22 cellular contexts compared by ENCODE assay signal in the genomic region with DNA sequence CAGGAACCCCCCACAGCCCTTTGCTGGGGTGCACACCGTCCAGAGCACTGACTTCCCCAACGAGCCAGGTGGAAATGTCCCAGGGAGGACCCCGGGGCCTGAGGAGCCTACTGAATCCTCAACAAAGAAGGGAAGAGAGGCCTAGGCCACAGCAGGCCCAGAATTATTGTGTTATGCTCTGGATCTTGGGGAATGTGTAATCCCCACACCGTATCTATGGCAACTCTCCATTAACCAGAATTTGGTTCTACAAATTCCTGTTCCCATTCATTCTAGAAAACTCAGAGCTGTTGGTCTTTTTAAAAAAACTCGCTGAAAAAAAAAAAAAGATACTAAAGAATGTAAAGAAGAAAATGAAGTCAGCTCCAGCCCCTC.
DNase-seq lines count a peak whose midpoint lies in the region; ATAC-seq and TF ChIP-seq lines count a peak whose summit lies in the region.
"Had no signal": no experiment of that assay in that cellular context is flagged by ENCODE, and none has a peak within 500 bp of the region (broad histone marks: within the 10 kb centered on the region; RNA-seq: fewer than 3 reads in every experiment).

No MANE protein-coding gene starts in this region.

- H3K27ac ChIP-seq in substantia nigra (ENCODE audit: low read depth, low read length, poor library complexity, severe bottlenecking) (peak overlapping the region; percentile 86), prostate gland (peak overlapping the region in 1 of 2 donors; percentile 20), spleen (peak overlapping the region in 2 of 8 donors; percentile 62 to 68)
- H3K27ac ChIP-seq: coronary artery had no signal

- H3K27ac Mint-ChIP-seq in memory B cell, result peak overlapping the region; percentile 94

- H3K4me3 ChIP-seq in HAP-1 (no peak overlapping the region), astrocyte of the cerebellum (ENCODE audit: low read depth, low read length) (no peak overlapping the region), prostate gland (no peak overlapping the region), spleen (no peak overlapping the region)
- H3K4me3 ChIP-seq: coronary artery, left ventricle myocardium inferior, skin epidermis had no signal

- no peak for ATAC-seq in memory B cell (ENCODE audit: low read depth)

- intact Hi-C loops in prostate gland (cut with DNase I) (no loop called here), spleen (cut with DNase I; ENCODE audit: low total_unique reads) (no loop called here)

- H3K9me3 ChIP-seq in HAP-1 (no peaks in the 10 kb centered on the region), prostate gland (no peaks in the 10 kb centered on the region), spleen (no peaks in the 10 kb centered on the region)
- H3K9me3 ChIP-seq: left ventricle myocardium inferior had no signal

- no peak overlapping the region for H3K4me3 Mint-ChIP-seq in memory B cell
- H3K4me3 Mint-ChIP-seq: CD4-positive, alpha-beta memory T cell; stimulated activated naive CD8-positive, alpha-beta T cell treated with anti-CD3 and anti-CD28 coated beads, Interleukin-15, Interleukin-2, amounts not matched to agents 100 ng/mL and 50 ng/mL, for 24 hours had no signal

- H3K4me1 Mint-ChIP-seq in memory B cell, result peaks cover 25% of the 10 kb centered on the region

- DNase-seq in HAP-1 (ENCODE audit: low spot score in 2 of 2), result peak; percentile 47 to 54
- DNase-seq in astrocyte of the cerebellum (ENCODE audit: low read depth), result peak; percentile 50
- no peak for DNase-seq in memory B cell (ENCODE audit: low spot score in 2 of 2)
- DNase-seq in substantia nigra (lab: John Stamatoyannopoulos, UW), result no peak
- DNase-seq in NCI-H510A (lab: John Stamatoyannopoulos, UW), result no peak
- no peak for DNase-seq in GM10266 (ENCODE audit: extremely low spot score)
- no peak for DNase-seq in prostate gland (ENCODE audit: low spot score)
- DNase-seq in spleen, result no peak
- DNase-seq: activated CD4-positive, alpha-beta T cell treated with anti-CD3 and anti-CD28 coated beads for 48 hours; activated T-cell treated with anti-CD3 and anti-CD28 coated beads, Interleukin-2, amount 50 U/mL, for 1 hour; EL; KBM-7; left ventricle myocardium inferior; NCI-H1105 treated with DMSO at 0.1 percent for 48 hours; NCI-H2171 treated with DMSO at 0.1 percent for 48 hours; NK-92 treated with Interleukin-12 subunit alpha and Interleukin-12 subunit beta, amount 100 ng/mL, for 24 hours; SHP77; T1000 had no signal

- TF ChIP-seq POLR2A in prostate gland (IDR thresholded peaks at IDR 0.05), result no peak
- TF ChIP-seq POLR2A in spleen (IDR thresholded peaks at IDR 0.05), result no peak

- in situ Hi-C loops in HAP-1 (cut with MboI; ENCODE audit: low sequenced_read_pairs), result no loop called here
- in situ Hi-C loops in astrocyte of the cerebellum (cut with HindIII; ENCODE audit: low sequenced_read_pairs), result loop anchor here (5.0 kb wide), 1 partner anchor 75 kb away; no protein-coding TSS in a partner anchor

- H3K36me3 Mint-ChIP-seq in memory B cell, result no peaks in the 10 kb centered on the region

- H3K4me1 ChIP-seq in HAP-1 (peaks cover 30% of the 10 kb centered on the region), prostate gland (replicated peaks) (peaks cover 20% of the 10 kb centered on the region), spleen (peaks cover 11 to 100% (median 74%) of the 10 kb centered on the region in 6 donors)

- H3K36me3 ChIP-seq in HAP-1 (replicated peaks) (no peaks in the 10 kb centered on the region), prostate gland (no peaks in the 10 kb centered on the region), spleen (peaks cover 0 to 10% (median 0%) of the 10 kb centered on the region in 6 donors)
- H3K36me3 ChIP-seq: left ventricle myocardium inferior had no signal

- WGBS in prostate gland, result 62% methylated on average over 5 of the region's 5 CpGs
- 80 to 92% (median 84%) methylated on average over 5 of the region's 5 CpGs for WGBS in spleen, 5 donors

- H3K27me3 ChIP-seq in HAP-1 (ENCODE audit: low read depth), result no peaks in the 10 kb centered on the region
- H3K27me3 ChIP-seq in prostate gland (replicated peaks; ENCODE audit: insufficient read depth), result no peaks in the 10 kb centered on the region
- H3K27me3 ChIP-seq in spleen (replicated peaks in 1 of 7), result no peaks in the 10 kb centered on the region

- no peaks in the 10 kb centered on the region for H3K27me3 Mint-ChIP-seq in memory B cell
- H3K27me3 Mint-ChIP-seq: CD4-positive, alpha-beta memory T cell; stimulated activated naive CD8-positive, alpha-beta T cell treated with anti-CD3 and anti-CD28 coated beads, Interleukin-15, Interleukin-2, amounts not matched to agents 100 ng/mL and 50 ng/mL, for 24 hours had no signal

- no peaks in the 10 kb centered on the region for H3K9me3 Mint-ChIP-seq in memory B cell
- H3K9me3 Mint-ChIP-seq: stimulated activated naive CD8-positive, alpha-beta T cell treated with anti-CD3 and anti-CD28 coated beads, Interleukin-15, Interleukin-2, amounts not matched to agents 100 ng/mL and 50 ng/mL, for 24 hours had no signal

- TF ChIP-seq CTCF in astrocyte of the cerebellum (IDR thresholded peaks at IDR 0.05; ENCODE audit: low read depth, low read length, missing control alignments) (no peak), GM10266 (IDR thresholded peaks at IDR 0.05; ENCODE audit: control insufficient read depth, insufficient read depth, low read depth, missing control alignments) (no peak), prostate gland (IDR thresholded peaks at IDR 0.05) (no peak), spleen (IDR thresholded peaks at IDR 0.05 in 8 of 11, conservative IDR thresholded peaks at IDR 0.05 in 3 of 11) (no peak)

Comparison
In these comparisons a context has a peak if more than half of its experiments do, and no peak if none do; other contexts are left out.
1. DNase-seq: peak in HAP-1 (2 of 2) and astrocyte of the cerebellum (single experiment); none in memory B cell (0 of 2), substantia nigra (0 of 49), NCI-H510A (single experiment), GM10266 (single experiment), prostate gland (single experiment) and spleen (single experiment).